ENCODE assay signal across 4 cellular contexts in genomic region chr12:54092943-54093342, GRCh38. TPM values are rescaled to one million over a fixed set of nuclear protein-coding genes. Genes with fewer than 3 reads are reported as not detected.
"Had no signal": no experiment of that assay in that cellular context is flagged by ENCODE, and none has a peak within 500 bp of the region (broad histone marks: within the 10 kb centered on the region; RNA-seq: fewer than 3 reads in every experiment).

No MANE protein-coding gene starts in this region.

RNA-seq across cellular contexts. Expression of gene HOXC4, which starts 39.3 kb away (rescaled TPM):
- total RNA-seq: GM23338, H1, H7, H9 had no signal
- polyA plus RNA-seq: GM23338, H1 had no signal
